In the genomic region with DNA sequence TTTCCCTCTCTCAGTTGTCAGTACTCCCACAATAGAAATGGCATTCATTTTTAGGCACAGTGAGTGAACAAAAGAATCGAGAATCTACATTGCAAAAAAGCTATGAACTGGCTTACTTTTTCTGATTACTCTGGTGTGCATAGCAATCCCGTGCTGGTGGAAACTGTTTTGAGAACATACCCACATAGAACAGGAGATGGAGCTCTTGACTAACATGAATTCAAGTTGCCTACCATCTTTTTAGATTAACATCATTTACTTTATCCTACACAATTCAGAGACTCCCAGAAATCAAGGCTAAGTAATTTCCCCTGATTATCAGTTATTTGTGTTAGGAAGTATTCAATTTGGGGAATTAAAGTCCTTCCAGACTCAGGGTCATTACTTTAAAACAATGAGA, we compare ENCODE assay signal across 8 cellular contexts.
A peak's percentile ranks its signal among the peaks of the same experiment; 100 is the strongest.
DNase-seq lines count a peak whose midpoint lies in the region; ATAC-seq and TF ChIP-seq lines count a peak whose summit lies in the region.

No MANE protein-coding gene starts in this region.

- no peak overlapping the region for H3K4me3 ChIP-seq in BE2C (ENCODE audit: low read depth, low read length)

- H3K4me1 ChIP-seq in BE2C = peaks cover 5% of the 10 kb centered on the region

- ATAC-seq in GM21360 (IDR thresholded peaks at IDR 0.05; ENCODE audit: unreplicated experiment) (peak; percentile 63), HG02571 (IDR thresholded peaks at IDR 0.05; ENCODE audit: unreplicated experiment) (no peak), natural killer cell (no peak)

- H3K27me3 Mint-ChIP-seq in osteocyte (ENCODE audit: unreplicated experiment) (peaks cover 64% of the 10 kb centered on the region), natural killer cell (ENCODE audit: low read depth in 2 of 2) (no peaks in the 10 kb centered on the region)

- H3K4me3 Mint-ChIP-seq in osteocyte (ENCODE audit: unreplicated experiment) (no peak overlapping the region), natural killer cell (no peak overlapping the region)

- H3K36me3 ChIP-seq in BE2C = no peaks in the 10 kb centered on the region

- H3K9me3 ChIP-seq in BE2C = no peaks in the 10 kb centered on the region

- H3K9me3 Mint-ChIP-seq in osteocyte (ENCODE audit: unreplicated experiment) (no peaks in the 10 kb centered on the region), natural killer cell (no peaks in the 10 kb centered on the region)

- H3K36me3 Mint-ChIP-seq in osteocyte (ENCODE audit: unreplicated experiment) = no peaks in the 10 kb centered on the region
- no peaks in the 10 kb centered on the region for H3K36me3 Mint-ChIP-seq in natural killer cell

- DNase-seq in BE2C = no peak
- DNase-seq in NCI-H82 treated with DMSO at 0.1 percent for 48 hours (lab: John Stamatoyannopoulos, UW; ENCODE audit: unreplicated experiment) = peak; percentile 5
- peak; percentile 21 to 47 for DNase-seq in dermis microvascular lymphatic vessel endothelial cell (ENCODE audit: low read depth in 2 of 2)
- no peak for DNase-seq in osteocyte (ENCODE audit: extremely low spot score, unreplicated experiment)
- DNase-seq in natural killer cell = no peak
- DNase-seq in stimulated activated naive CD4-positive, alpha-beta T cell (lab: John Stamatoyannopoulos, UW) = no peak

- peaks cover 3% of the 10 kb centered on the region for H3K4me1 Mint-ChIP-seq in osteocyte (ENCODE audit: unreplicated experiment)
- peaks cover 9 to 13% of the 10 kb centered on the region in 2 donors for H3K4me1 Mint-ChIP-seq in natural killer cell

- H3K27ac Mint-ChIP-seq in osteocyte (ENCODE audit: unreplicated experiment) = no peak overlapping the region
- H3K27ac Mint-ChIP-seq in natural killer cell = no peak overlapping the region

- intact Hi-C loops in natural killer cell (cut with micrococcal nuclease) = loop anchor here (5.0 kb wide), 1 partner anchor 876 kb away; no protein-coding TSS in a partner anchor

- peak; percentile 66 for TF ChIP-seq CTCF in BE2C (IDR thresholded peaks at IDR 0.05; ENCODE audit: low read depth, low read length)
- peak; percentile 72 for TF ChIP-seq CTCF in osteocyte (IDR thresholded peaks at IDR 0.05)
- TF ChIP-seq CTCF in natural killer cell (IDR thresholded peaks at IDR 0.05) = no peak

- no peaks in the 10 kb centered on the region for H3K27me3 ChIP-seq in BE2C

Comparison
In these comparisons a context has a peak if more than half of its experiments do, and no peak if none do; other contexts are left out.
1. DNase-seq: peak in NCI-H82 treated with DMSO at 0.1 percent for 48 hours (single experiment) and dermis microvascular lymphatic vessel endothelial cell (2 of 2); none in BE2C (single experiment), osteocyte (single experiment), natural killer cell (single experiment) and stimulated activated naive CD4-positive, alpha-beta T cell (0 of 6).